17 cellular contexts compared by ENCODE assay signal in the genomic region with DNA sequence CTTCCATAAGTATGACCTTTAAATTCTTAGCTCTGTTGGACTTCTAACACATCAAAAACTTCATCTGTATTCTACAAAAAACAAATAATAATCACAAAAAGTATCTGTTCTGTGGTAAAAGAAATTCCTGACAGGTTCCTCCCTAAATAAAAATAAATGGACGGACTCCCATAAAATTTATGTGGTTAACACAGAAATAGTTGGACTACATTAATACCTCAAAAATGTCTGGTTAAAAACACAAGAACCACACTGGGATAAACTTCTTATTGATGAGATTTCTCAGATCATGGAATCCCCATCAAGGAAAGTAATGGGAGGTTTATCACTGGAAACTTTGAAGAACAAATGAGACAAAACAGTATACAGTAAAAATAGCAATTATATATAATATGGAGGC.
"Had no signal": no experiment of that assay in that cellular context is flagged by ENCODE, and none has a peak within 500 bp of the region (broad histone marks: within the 10 kb centered on the region; RNA-seq: fewer than 3 reads in every experiment).

No MANE protein-coding gene starts in this region.

- DNase-seq: activated CD4-positive, alpha-beta T cell treated with anti-CD3 and anti-CD28 coated beads, Interleukin-2, amount 50 U/mL, for 4 hours; activated CD4-positive, CD25-positive, alpha-beta regulatory T cell treated with anti-CD3 and anti-CD28 coated beads, Interleukin-2, amount 50 U/mL, for 72 hours; activated gamma-delta T cell treated with Interleukin-2 at 50 U/mL for 16 hours; activated T-cell treated with anti-CD3 and anti-CD28 coated beads, Interleukin-2, amount 50 U/mL, for 72 hours; adrenal gland; brain microvascular endothelial cell; central memory CD4-positive, alpha-beta T cell; immature natural killer cell; mesenchymal stem cell; naive thymus-derived CD8-positive, alpha-beta T cell; sigmoid colon; stimulated activated naive B cell treated with anti-CD40 and anti-IgM and Interleukin-4, amounts not matched to agents 10 μg/mL and 1 μg/mL and 100 μg/mL, for 72 hours; upper lobe of right lung had no signal

- H3K27ac Mint-ChIP-seq: activated naive CD4-positive, alpha-beta T cell treated with anti-CD3 and anti-CD28 coated beads, Interleukin-2, amount 50 U/mL, for 72 hours; activated T-cell treated with anti-CD3 and anti-CD28 coated beads, Interleukin-2, amount 50 U/mL, for 72 hours; immature natural killer cell; naive thymus-derived CD8-positive, alpha-beta T cell; stimulated activated naive B cell treated with anti-CD40 and anti-IgM and Interleukin-4, amounts not matched to agents 10 μg/mL and 1 μg/mL and 100 μg/mL, for 72 hours; T-helper 1 cell treated with Interleukin-12 subunit alpha and Interleukin-12 subunit beta and Interleukin-4 antibody, amounts not matched to agents 30 μg/mL and 1 μg/mL, for 36 hours had no signal

- H3K27me3 ChIP-seq: adrenal gland, brain microvascular endothelial cell, sigmoid colon, upper lobe of right lung had no signal

- H3K9me3 ChIP-seq: adrenal gland, sigmoid colon, upper lobe of right lung had no signal

- H3K4me3 ChIP-seq: adrenal gland, coronary artery, sigmoid colon, upper lobe of right lung had no signal

- H3K4me1 ChIP-seq: adrenal gland, upper lobe of right lung had no signal

- H3K27ac ChIP-seq: adrenal gland, coronary artery, upper lobe of right lung, VCaP had no signal

- H3K4me1 Mint-ChIP-seq: immature natural killer cell; naive thymus-derived CD8-positive, alpha-beta T cell; stimulated activated naive B cell treated with anti-CD40 and anti-IgM and Interleukin-4, amounts not matched to agents 10 μg/mL and 1 μg/mL and 100 μg/mL, for 72 hours had no signal

- ATAC-seq: activated naive CD4-positive, alpha-beta T cell treated with anti-CD3 and anti-CD28 coated beads, Interleukin-2, amount 50 U/mL, for 72 hours; activated T-cell treated with anti-CD3 and anti-CD28 coated beads, Interleukin-2, amount 50 U/mL, for 72 hours; naive thymus-derived CD8-positive, alpha-beta T cell; stimulated activated naive B cell treated with anti-CD40 and anti-IgM and Interleukin-4, amounts not matched to agents 10 μg/mL and 1 μg/mL and 100 μg/mL, for 72 hours; upper lobe of right lung had no signal

- H3K4me3 Mint-ChIP-seq: activated T-cell treated with anti-CD3 and anti-CD28 coated beads, Interleukin-2, amount 50 U/mL, for 72 hours; immature natural killer cell; naive thymus-derived CD8-positive, alpha-beta T cell; stimulated activated naive B cell treated with anti-CD40 and anti-IgM and Interleukin-4, amounts not matched to agents 10 μg/mL and 1 μg/mL and 100 μg/mL, for 72 hours; T-helper 1 cell treated with Interleukin-12 subunit alpha and Interleukin-12 subunit beta and Interleukin-4 antibody, amounts not matched to agents 30 μg/mL and 1 μg/mL, for 36 hours had no signal

- H3K27me3 Mint-ChIP-seq: stimulated activated naive B cell treated with anti-CD40 and anti-IgM and Interleukin-4, amounts not matched to agents 10 μg/mL and 1 μg/mL and 100 μg/mL, for 72 hours had no signal

- H3K36me3 ChIP-seq: adrenal gland, brain microvascular endothelial cell, sigmoid colon, upper lobe of right lung had no signal
